Comparison of ENCODE assay signal across 8 cellular contexts in the genomic region with DNA sequence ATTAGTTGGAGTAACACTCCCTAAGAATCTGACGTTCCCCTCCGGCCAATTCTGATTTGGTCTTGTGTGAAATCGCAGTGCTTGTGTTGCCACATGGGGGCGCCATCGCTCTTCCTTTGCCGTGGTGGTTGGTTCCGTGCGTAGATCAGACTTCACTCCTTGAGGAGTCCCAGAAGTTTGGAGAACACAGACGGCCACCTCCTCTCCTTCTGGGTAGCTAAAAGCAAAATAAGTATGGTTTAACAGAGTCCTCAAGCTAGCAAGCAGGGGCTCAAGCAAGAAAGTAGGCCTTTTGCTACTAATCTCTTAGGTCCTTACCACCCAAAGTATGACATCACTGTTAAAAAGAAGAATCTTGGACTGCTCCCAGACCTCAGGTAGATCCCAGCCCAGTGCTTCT. TPM values are rescaled to one million over a fixed set of nuclear protein-coding genes. Genes with fewer than 3 reads are reported as not detected.
A peak's percentile ranks its signal among the peaks of the same experiment; 100 is the strongest.
DNase-seq lines count a peak whose midpoint lies in the region; ATAC-seq and TF ChIP-seq lines count a peak whose summit lies in the region.

No MANE protein-coding gene starts in this region.

- H3K36me3 ChIP-seq in prostate gland, result no peaks in the 10 kb centered on the region
- no peaks in the 10 kb centered on the region for H3K36me3 ChIP-seq in vagina

- H3K27me3 ChIP-seq in prostate gland (replicated peaks; ENCODE audit: insufficient read depth) (no peaks in the 10 kb centered on the region), vagina (no peaks in the 10 kb centered on the region)

- ATAC-seq in GM19035 (IDR thresholded peaks at IDR 0.05; ENCODE audit: unreplicated experiment), result peak; percentile 50
- ATAC-seq in activated naive CD8-positive, alpha-beta T cell treated with anti-CD3 and anti-CD28 coated beads, Interleukin-2, amount 10 ng/mL, durations not matched to agents 7 days and 5 days (ENCODE audit: low read depth), result peak; percentile 70

- no peak overlapping the region for H3K27ac ChIP-seq in prostate gland
- H3K27ac ChIP-seq in vagina, result no peak overlapping the region

- H3K27me3 Mint-ChIP-seq in activated naive CD8-positive, alpha-beta T cell treated with anti-CD3 and anti-CD28 coated beads, Interleukin-2, amount 10 ng/mL, durations not matched to agents 7 days and 5 days, result peaks cover 5% of the 10 kb centered on the region

- H3K4me1 ChIP-seq in prostate gland (replicated peaks) (no peaks in the 10 kb centered on the region), vagina (no peaks in the 10 kb centered on the region)

- no peak overlapping the region for H3K4me3 Mint-ChIP-seq in activated naive CD8-positive, alpha-beta T cell treated with anti-CD3 and anti-CD28 coated beads, Interleukin-2, amount 10 ng/mL, durations not matched to agents 7 days and 5 days

- peaks cover 8% of the 10 kb centered on the region for H3K36me3 Mint-ChIP-seq in activated naive CD8-positive, alpha-beta T cell treated with anti-CD3 and anti-CD28 coated beads, Interleukin-2, amount 10 ng/mL, durations not matched to agents 7 days and 5 days

- H3K4me1 Mint-ChIP-seq in activated naive CD8-positive, alpha-beta T cell treated with anti-CD3 and anti-CD28 coated beads, Interleukin-2, amount 10 ng/mL, durations not matched to agents 7 days and 5 days, result peaks cover 17% of the 10 kb centered on the region

- TF ChIP-seq CTCF in AG09309 (IDR thresholded peaks at IDR 0.05; ENCODE audit: control insufficient read depth, insufficient read depth, low read depth, low read length, missing control alignments) (peak; percentile 95), prostate gland (IDR thresholded peaks at IDR 0.05) (peak; percentile 85 to 91 (median 90)), vagina (IDR thresholded peaks at IDR 0.05) (peak; percentile 80 to 89 (median 83))

- intact Hi-C loops in cardiac septum (cut with DNase I) (loop anchor here (2.0 to 10.0 kb wide), 5 partner anchors 138 to 824 kb away; no protein-coding TSS in a partner anchor), prostate gland (cut with DNase I) (loop anchor here (2.0 to 10.0 kb wide), 4 partner anchors 178 to 758 kb away; no protein-coding TSS in a partner anchor), vagina (cut with DNase I) (loop anchor here (10.0 kb wide), 1 partner anchor 764 kb away; no protein-coding TSS in a partner anchor)

- no peaks in the 10 kb centered on the region for H3K9me3 Mint-ChIP-seq in activated naive CD8-positive, alpha-beta T cell treated with anti-CD3 and anti-CD28 coated beads, Interleukin-2, amount 10 ng/mL, durations not matched to agents 7 days and 5 days

- H3K9me3 ChIP-seq in prostate gland (no peaks in the 10 kb centered on the region), vagina (no peaks in the 10 kb centered on the region)

- 1% methylated on average over 9 of the region's 9 CpGs for WGBS in prostate gland

- no peak for TF ChIP-seq POLR2A in prostate gland (IDR thresholded peaks at IDR 0.05)
- no peak for TF ChIP-seq POLR2A in vagina (IDR thresholded peaks at IDR 0.05)

- H3K4me3 ChIP-seq in AG09309 (ENCODE audit: control insufficient read depth, low read depth, low read length), result no peak overlapping the region
- H3K4me3 ChIP-seq in prostate gland, result no peak overlapping the region
- no peak overlapping the region for H3K4me3 ChIP-seq in vagina

- no peak overlapping the region for H3K27ac Mint-ChIP-seq in activated naive CD8-positive, alpha-beta T cell treated with anti-CD3 and anti-CD28 coated beads, Interleukin-2, amount 10 ng/mL, durations not matched to agents 7 days and 5 days

- DNase-seq in AG09309 (ENCODE audit: low read depth), result peak; percentile 40
- DNase-seq in NCI-H1092 (lab: John Stamatoyannopoulos, UW), result peak; percentile 44
- peak; percentile 77 for DNase-seq in SW480 (ENCODE audit: low spot score)
- peak; percentile 85 for DNase-seq in activated naive CD8-positive, alpha-beta T cell treated with anti-CD3 and anti-CD28 coated beads, Interleukin-2, amount 10 ng/mL, durations not matched to agents 7 days and 5 days
- DNase-seq in cardiac septum (ENCODE audit: low spot score), result peak; percentile 92
- peak; percentile 80 for DNase-seq in prostate gland (ENCODE audit: low spot score)
- no peak for DNase-seq in vagina (ENCODE audit: extremely low spot score in 2 of 2)

- POLR2A ChIA-PET in activated naive CD8-positive, alpha-beta T cell treated with anti-CD3 and anti-CD28 coated beads, Interleukin-2, amount 10 ng/mL, durations not matched to agents 7 days and 5 days (lab: Charles Lee), result interaction anchor here (1.0 kb wide), 1 partner anchor 60 kb away, joined by 3 read pairs; a partner anchor contains a TSS

RNA-seq across cellular contexts. Expression of a gene that starts 59.5 kb away (rescaled TPM):
- total RNA-seq in activated naive CD8-positive, alpha-beta T cell treated with anti-CD3 and anti-CD28 coated beads, Interleukin-2, amount 10 ng/mL, durations not matched to agents 7 days and 5 days, result 10 to 100 TPM; 78.9 to 83.2 TPM
- 142 TPM for total RNA-seq in cardiac septum
- total RNA-seq in prostate gland, result 10 to 100 TPM; 51.1 to 73.5 TPM
- total RNA-seq in vagina, result 37.6 TPM

Comparison
In these comparisons a context has a peak if more than half of its experiments do, and no peak if none do; other contexts are left out.
1. DNase-seq: peak in AG09309 (single experiment), NCI-H1092 (single experiment), SW480 (single experiment), activated naive CD8-positive, alpha-beta T cell treated with anti-CD3 and anti-CD28 coated beads, Interleukin-2, amount 10 ng/mL, durations not matched to agents 7 days and 5 days (single experiment), cardiac septum (single experiment) and prostate gland (single experiment); none in vagina (0 of 2).
2. Peak in every context shown above with its lines, with median percentiles within 50 percentile points of each other: CTCF ChIP-seq.